In the genomic region with DNA sequence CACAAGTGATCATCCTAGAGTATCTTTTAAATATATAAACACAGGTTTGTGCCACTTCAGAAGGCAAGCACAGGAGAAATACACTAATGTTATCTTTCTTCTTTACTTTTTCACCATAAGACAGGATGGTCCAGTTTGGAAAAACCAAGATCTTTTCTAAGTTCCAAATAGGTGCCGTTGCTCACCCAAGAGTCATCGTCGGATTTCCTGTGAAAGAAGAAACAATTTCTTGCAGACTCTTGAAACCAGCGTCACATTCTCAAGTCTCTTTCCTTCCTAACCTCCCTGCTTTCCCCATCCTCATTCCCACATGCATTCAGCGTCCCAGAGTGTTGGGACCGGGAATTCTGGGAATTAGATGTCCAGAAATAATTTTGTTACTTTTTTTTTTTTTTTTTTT, we compare ENCODE assay signal across 23 cellular contexts. TPM values are rescaled to one million over a fixed set of nuclear protein-coding genes. Genes with fewer than 3 reads are reported as not detected.
DNase-seq lines count a peak whose midpoint lies in the region; ATAC-seq and TF ChIP-seq lines count a peak whose summit lies in the region.
"Had no signal": no experiment of that assay in that cellular context is flagged by ENCODE, and none has a peak within 500 bp of the region (broad histone marks: within the 10 kb centered on the region; RNA-seq: fewer than 3 reads in every experiment).

No MANE protein-coding gene starts in this region.

- no peak for TF ChIP-seq CTCF in esophagus muscularis mucosa (IDR thresholded peaks at IDR 0.05)

- H3K27ac Mint-ChIP-seq in activated T-helper 17 cell treated with anti-CD3 and anti-CD28 coated beads, Interleukin-2, amount 50 U/mL, for 72 hours: peak overlapping the region; percentile 88
- H3K27ac Mint-ChIP-seq in stimulated activated effector memory CD8-positive, alpha-beta T cell treated with anti-CD3 and anti-CD28 coated beads, Interleukin-12 subunit alpha, Interleukin-12 subunit beta, amount 100 ng/mL, for 72 hours: peak overlapping the region; percentile 90
- H3K27ac Mint-ChIP-seq: CD14-positive monocyte; CD4-positive, CD25-positive, alpha-beta regulatory T cell had no signal

- H3K9me3 ChIP-seq in esophagus muscularis mucosa: no peaks in the 10 kb centered on the region
- H3K9me3 ChIP-seq: A549, BE2C had no signal

- H3K27ac ChIP-seq in esophagus muscularis mucosa (replicated peaks in 1 of 4): no peak overlapping the region
- H3K27ac ChIP-seq: 22Rv1, A549, BLaER1 had no signal

- H3K4me1 Mint-ChIP-seq in activated T-helper 17 cell treated with anti-CD3 and anti-CD28 coated beads, Interleukin-2, amount 50 U/mL, for 72 hours: peaks cover 12% of the 10 kb centered on the region
- H3K4me1 Mint-ChIP-seq in stimulated activated effector memory CD8-positive, alpha-beta T cell treated with anti-CD3 and anti-CD28 coated beads, Interleukin-12 subunit alpha, Interleukin-12 subunit beta, amount 100 ng/mL, for 72 hours: peaks cover 20% of the 10 kb centered on the region
- H3K4me1 Mint-ChIP-seq: CD14-positive monocyte had no signal

- H3K36me3 Mint-ChIP-seq in activated T-helper 17 cell treated with anti-CD3 and anti-CD28 coated beads, Interleukin-2, amount 50 U/mL, for 72 hours (ENCODE audit: low read depth): peaks cover 96% of the 10 kb centered on the region
- peaks cover 100% of the 10 kb centered on the region for H3K36me3 Mint-ChIP-seq in stimulated activated effector memory CD8-positive, alpha-beta T cell treated with anti-CD3 and anti-CD28 coated beads, Interleukin-12 subunit alpha, Interleukin-12 subunit beta, amount 100 ng/mL, for 72 hours

- TF ChIP-seq POLR2A in esophagus muscularis mucosa (IDR thresholded peaks at IDR 0.05; ENCODE audit: low read depth): no peak

- H3K9me3 Mint-ChIP-seq in activated T-helper 17 cell treated with anti-CD3 and anti-CD28 coated beads, Interleukin-2, amount 50 U/mL, for 72 hours: no peaks in the 10 kb centered on the region
- no peaks in the 10 kb centered on the region for H3K9me3 Mint-ChIP-seq in stimulated activated effector memory CD8-positive, alpha-beta T cell treated with anti-CD3 and anti-CD28 coated beads, Interleukin-12 subunit alpha, Interleukin-12 subunit beta, amount 100 ng/mL, for 72 hours
- H3K9me3 Mint-ChIP-seq: CD14-positive monocyte; CD8-positive, alpha-beta memory T cell had no signal

- no peak for ATAC-seq in activated T-helper 17 cell treated with anti-CD3 and anti-CD28 coated beads, Interleukin-2, amount 50 U/mL, for 72 hours (replicated peaks)
- ATAC-seq in stimulated activated effector memory CD8-positive, alpha-beta T cell treated with anti-CD3 and anti-CD28 coated beads, Interleukin-12 subunit alpha, Interleukin-12 subunit beta, amount 100 ng/mL, for 72 hours: no peak
- ATAC-seq: A549, GM12878 had no signal

- peaks cover 6 to 12% (median 7%) of the 10 kb centered on the region in 4 donors for H3K36me3 ChIP-seq in esophagus muscularis mucosa

- 92% methylated on average over 6 of the region's 6 CpGs for WGBS in esophagus muscularis mucosa

- intact Hi-C loops in esophagus muscularis mucosa (cut with DNase I): no loop called here

- H3K27me3 ChIP-seq in esophagus muscularis mucosa: no peaks in the 10 kb centered on the region
- H3K27me3 ChIP-seq: BE2C, BLaER1 had no signal

- in situ Hi-C loops in ACHN (cut with HindIII; ENCODE audit: low pct_ligation_motif_present, low pct_unique_long_range_greater_than_20kb, low sequenced_read_pairs): loop anchor here (25.0 kb wide), 1 partner anchor 287 kb away; no protein-coding TSS in a partner anchor

- H3K4me3 ChIP-seq in esophagus muscularis mucosa: no peak overlapping the region
- H3K4me3 ChIP-seq: A549, BLaER1, GM12878 had no signal

- no peak overlapping the region for H3K4me3 Mint-ChIP-seq in activated T-helper 17 cell treated with anti-CD3 and anti-CD28 coated beads, Interleukin-2, amount 50 U/mL, for 72 hours
- H3K4me3 Mint-ChIP-seq in stimulated activated effector memory CD8-positive, alpha-beta T cell treated with anti-CD3 and anti-CD28 coated beads, Interleukin-12 subunit alpha, Interleukin-12 subunit beta, amount 100 ng/mL, for 72 hours: no peak overlapping the region
- H3K4me3 Mint-ChIP-seq: CD14-positive monocyte; CD4-positive, CD25-positive, alpha-beta regulatory T cell; CD8-positive, alpha-beta memory T cell had no signal

- no peaks in the 10 kb centered on the region for H3K4me1 ChIP-seq in esophagus muscularis mucosa
- H3K4me1 ChIP-seq: A549, BE2C, BLaER1 had no signal

- DNase-seq in esophagus muscularis mucosa (ENCODE audit: extremely low spot score) (peak; percentile 31), ACHN (no peak), OCI-M2 (lab: John Stamatoyannopoulos, UW; ENCODE audit: unreplicated experiment) (no peak)
- DNase-seq in stimulated activated effector memory CD8-positive, alpha-beta T cell treated with anti-CD3 and anti-CD28 coated beads, Interleukin-12 subunit alpha, Interleukin-12 subunit beta, amount 100 ng/mL, for 72 hours (ENCODE audit: low spot score in 2 of 2): peak in 1 of 2 donors; percentile 17
- DNase-seq: BE2C; C1 segment of cervical spinal cord; CD4-positive, alpha-beta memory T cell; CD8-positive, alpha-beta memory T cell; COR-L47; DMS 273 treated with DMSO at 0.1 percent for 48 hours; DMS153; DMS53; DMS79; DND-41; EL; GDM1 had no signal

- TF ChIP-seq EP300 in esophagus muscularis mucosa (IDR thresholded peaks at IDR 0.05): no peak

- H3K27me3 Mint-ChIP-seq in activated T-helper 17 cell treated with anti-CD3 and anti-CD28 coated beads, Interleukin-2, amount 50 U/mL, for 72 hours: no peaks in the 10 kb centered on the region
- H3K27me3 Mint-ChIP-seq: CD4-positive, alpha-beta memory T cell; CD4-positive, CD25-positive, alpha-beta regulatory T cell; CD8-positive, alpha-beta memory T cell had no signal

RNA-seq across cellular contexts. Expression of a gene that starts 42.8 kb away (rescaled TPM):
- 1 to 10 TPM in 1 of 2 donors, under 1 TPM in 1; 0.50 to 1.6 TPM for total RNA-seq in activated T-helper 17 cell treated with anti-CD3 and anti-CD28 coated beads, Interleukin-2, amount 50 U/mL, for 72 hours
- total RNA-seq in esophagus muscularis mucosa: 10 to 100 TPM in 3 of 4 donors, 1 to 10 TPM in 1; 6.5 to 12.2 (median 11.0) TPM
- total RNA-seq: CD4-positive, CD25-positive, alpha-beta regulatory T cell had no signal
